In genomic region chr1:171743014-171743870, GRCh38 we compare ENCODE assay signal across 8 cellular contexts. TPM values are rescaled to one million over a fixed set of nuclear protein-coding genes. Genes with fewer than 3 reads are reported as not detected.
DNase-seq lines count a peak whose midpoint lies in the region; ATAC-seq lines count a peak whose summit lies in the region.

No MANE protein-coding gene starts in this region.

- no peaks in the 10 kb centered on the region for H3K36me3 Mint-ChIP-seq in immature natural killer cell

- H3K27me3 Mint-ChIP-seq in immature natural killer cell (ENCODE audit: low read depth in 3 of 3): peaks cover 3 to 7% (median 5%) of the 10 kb centered on the region in 3 donors

- H3K9me3 Mint-ChIP-seq in immature natural killer cell: no peaks in the 10 kb centered on the region

- H3K4me3 Mint-ChIP-seq in immature natural killer cell: peak overlapping the region; percentile 94 to 99 (median 97)

- peak overlapping the region in 6 of 7 experiments; percentile 77 to 96 (median 88) for H3K4me3 ChIP-seq in skin epidermis

- peak; percentile 91 for DNase-seq in ELR (ENCODE audit: low read depth)
- peak; percentile 59 to 80 for DNase-seq in NCI-H524 (lab: John Stamatoyannopoulos, UW)
- peak; percentile 72 for DNase-seq in astrocyte of the hippocampus (ENCODE audit: low read depth, low spot score)
- peak in 1 of 3 donors; percentile 2 for DNase-seq in immature natural killer cell
- no peak for DNase-seq in NCI-H345 (lab: John Stamatoyannopoulos, UW)
- no peak for DNase-seq in NCI-H2196 treated with DMSO at 0.1 percent for 48 hours (lab: John Stamatoyannopoulos, UW; ENCODE audit: unreplicated experiment)

- H3K4me1 Mint-ChIP-seq in immature natural killer cell: peaks cover 49 to 53% of the 10 kb centered on the region in 2 donors

- peak overlapping the region; percentile 97 to 100 (median 98) for H3K27ac Mint-ChIP-seq in immature natural killer cell

- ATAC-seq in GM21528 (IDR thresholded peaks at IDR 0.05; ENCODE audit: low FRiP score, unreplicated experiment): no peak

- H3K27ac ChIP-seq in skin epidermis: peak overlapping the region in 20 of 21 experiments; percentile 85 to 98 (median 96)

RNA-seq across cellular contexts. Expression of gene VAMP4, which starts 1.4 kb away (rescaled TPM):
- polyA plus RNA-seq in immature natural killer cell: 10 to 100 TPM; 21.7 to 31.1 (median 24.0) TPM

RNA-seq across cellular contexts. Expression of gene METTL13, which starts 38.2 kb away (rescaled TPM):
- 10 to 100 TPM; 15.1 to 42.9 (median 19.9) TPM for polyA plus RNA-seq in immature natural killer cell

Comparison
In these comparisons a context has a peak if more than half of its experiments do, and no peak if none do; other contexts are left out.
1. DNase-seq: peak in ELR (single experiment), NCI-H524 (2 of 2) and astrocyte of the hippocampus (single experiment); none in NCI-H345 (single experiment) and NCI-H2196 treated with DMSO at 0.1 percent for 48 hours (single experiment).